8 cellular contexts compared by ENCODE assay signal in the genomic region with DNA sequence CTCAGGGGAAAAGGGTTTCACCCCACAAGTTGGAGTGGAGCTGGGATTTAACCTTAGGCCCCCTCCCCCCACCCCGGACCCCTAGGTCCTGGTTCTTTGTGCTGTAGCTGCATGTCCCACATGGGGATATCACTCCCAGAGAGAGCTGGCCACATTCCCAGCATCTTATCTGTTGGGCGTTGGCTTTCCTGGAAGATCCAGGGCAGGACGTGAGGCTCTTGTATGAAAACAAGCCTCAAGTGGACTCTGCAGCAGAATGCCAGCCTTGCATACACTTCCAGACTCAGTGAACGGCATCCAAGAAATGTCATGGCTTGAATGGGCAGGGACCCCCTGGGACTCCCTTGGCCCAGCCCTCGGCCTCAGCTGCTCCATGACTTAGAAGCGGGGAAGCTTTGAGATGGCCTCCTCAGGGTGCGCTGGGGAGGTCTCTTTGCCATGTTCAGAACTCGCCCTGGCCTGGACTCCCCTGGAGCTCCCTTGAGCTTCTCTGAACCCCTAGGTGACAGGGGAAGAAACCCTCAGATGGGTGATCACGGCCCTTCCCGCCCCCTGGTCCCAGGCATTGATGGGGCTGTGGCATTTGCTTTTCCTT. TPM values are rescaled to one million over a fixed set of nuclear protein-coding genes. Genes with fewer than 3 reads are reported as not detected.
DNase-seq lines count a peak whose midpoint lies in the region; ATAC-seq, FAIRE-seq and TF ChIP-seq lines count a peak whose summit lies in the region.
"Not testable (repeated sequence)": the region's sequence is repeated elsewhere in the genome, so short reads cannot be mapped to it uniquely, and the experiment has no call there.

No MANE protein-coding gene starts in this region.

- DNase-seq in activated T-cell treated with anti-CD3 and anti-CD28 coated beads, Interleukin-2, amount 50 U/mL, for 24 hours, result peak; percentile 24
- not testable (repeated sequence) for DNase-seq in Right ventricle myocardium inferior (ENCODE audit: missing footprints); left lobe of liver (ENCODE audit: low spot score); urothelium cell line (ENCODE audit: low spot score)
- DNase-seq in left ventricle myocardium inferior (peak; percentile 66), mucosa of gallbladder (ENCODE audit: low spot score) (peak; percentile 73), small intestine (peak; percentile 73)

- H3K27me3 ChIP-seq in left ventricle myocardium inferior (ENCODE audit: low read depth); small intestine (ENCODE audit: control insufficient read depth in 2 of 2, insufficient read depth in 2 of 2, low read length in 2 of 2): not testable (repeated sequence)

- CTCF ChIA-PET in HEK293 (lab: Yijun Ruan, JAX), result not testable (repeated sequence)

- 31 to 57% (median 35%) methylated on average over 6 to 10 of the region's 10 CpGs for WGBS in small intestine, 3 donors

- ATAC-seq in Right ventricle myocardium inferior, result peak; percentile 76
- peak; percentile 41 for ATAC-seq in left lobe of liver

- POLR2A ChIA-PET in HEK293 (lab: Yijun Ruan, JAX), result not testable (repeated sequence)

- not testable (repeated sequence) for H3K4me1 ChIP-seq in HEK293 (ENCODE audit: control insufficient read depth, insufficient read depth, low read length); small intestine (ENCODE audit: control insufficient read depth in 2 of 2, insufficient read depth in 1 of 2, low read depth in 1 of 2, low read length in 1 of 2)
- H3K4me1 ChIP-seq in left ventricle myocardium inferior, result peaks cover 14% of the 10 kb centered on the region

- not testable (repeated sequence) for H3K27me3 Mint-ChIP-seq in activated T-cell treated with anti-CD3 and anti-CD28 coated beads, Interleukin-2, amount 50 U/mL, for 24 hours

- H3K27ac ChIP-seq in HEK293 (ENCODE audit: extremely low read depth, low read depth, low read length); small intestine (ENCODE audit: low read depth in 1 of 2, low read length in 1 of 2): not testable (repeated sequence)
- peak overlapping the region; percentile 60 for H3K27ac ChIP-seq in left ventricle myocardium inferior (replicated peaks)

- not testable (repeated sequence) for H3K9me3 Mint-ChIP-seq in activated T-cell treated with anti-CD3 and anti-CD28 coated beads, Interleukin-2, amount 50 U/mL, for 24 hours

- H3K9me3 ChIP-seq in HEK293 (ENCODE audit: control insufficient read depth, insufficient read depth, low read depth, low read length); left ventricle myocardium inferior (replicated peaks); small intestine (ENCODE audit: control insufficient read depth, low read depth): not testable (repeated sequence)

- intact Hi-C loops in Right ventricle myocardium inferior (cut with DNase I); left ventricle myocardium inferior (cut with micrococcal nuclease): not testable (repeated sequence)

- not testable (repeated sequence) for H3K36me3 ChIP-seq in HEK293 (ENCODE audit: control insufficient read depth in 2 of 2, insufficient read depth in 1 of 2, low read length in 2 of 2); left ventricle myocardium inferior; small intestine (ENCODE audit: control insufficient read depth in 2 of 2, insufficient read depth in 2 of 2, low read length in 2 of 2)

- H3K4me3 ChIP-seq in HEK293 (ENCODE audit: low read depth, low read length); left ventricle myocardium inferior; small intestine (ENCODE audit: low read depth in 1 of 2, low read length in 2 of 2): not testable (repeated sequence)

- not testable (repeated sequence) for FAIRE-seq in small intestine (lab: Jason Lieb, UNC)
- peak; percentile 59 for FAIRE-seq in urothelium cell line (lab: Jason Lieb, UNC)

- H3K36me3 Mint-ChIP-seq in activated T-cell treated with anti-CD3 and anti-CD28 coated beads, Interleukin-2, amount 50 U/mL, for 24 hours (ENCODE audit: low read depth), result not testable (repeated sequence)

- not testable (repeated sequence) for H3K27ac Mint-ChIP-seq in activated T-cell treated with anti-CD3 and anti-CD28 coated beads, Interleukin-2, amount 50 U/mL, for 24 hours

- not testable (repeated sequence) for H3K4me3 Mint-ChIP-seq in activated T-cell treated with anti-CD3 and anti-CD28 coated beads, Interleukin-2, amount 50 U/mL, for 24 hours

- not testable (repeated sequence) for TF ChIP-seq CTCF in HEK293 (tag by site-specific recombination; IDR thresholded peaks at IDR 0.05); left ventricle myocardium inferior (IDR thresholded peaks at IDR 0.05; ENCODE audit: borderline replicate concordance)

- H3K4me1 Mint-ChIP-seq in activated T-cell treated with anti-CD3 and anti-CD28 coated beads, Interleukin-2, amount 50 U/mL, for 24 hours (ENCODE audit: low read depth), result not testable (repeated sequence)

TF ChIP-seq in HEK293, 187 proteins besides CTCF, POLR2A, EP300 and RAD21:
- TF ChIP-seq GLIS1 (tag by site-specific recombination; IDR thresholded peaks at IDR 0.05), result peak; percentile 69

RNA-seq across cellular contexts. Expression of a gene that starts 29.4 kb away (rescaled TPM):
- total RNA-seq in Right ventricle myocardium inferior, result 12.6 TPM
- 12.3 TPM for total RNA-seq in left ventricle myocardium inferior
- total RNA-seq in left lobe of liver, result 1.7 TPM
- total RNA-seq in mucosa of gallbladder, result 2.4 TPM
- 1 to 10 TPM in 1 of 3 donors, not detected in 2; 2.0 TPM for polyA plus RNA-seq in small intestine
